14 cellular contexts compared by ENCODE assay signal in genomic region chr17:80698297-80698696, GRCh38.
A peak's percentile ranks its signal among the peaks of the same experiment; 100 is the strongest.
DNase-seq lines count a peak whose midpoint lies in the region; TF ChIP-seq lines count a peak whose summit lies in the region.
"Had no signal": no experiment of that assay in that cellular context is flagged by ENCODE, and none has a peak within 500 bp of the region (broad histone marks: within the 10 kb centered on the region; RNA-seq: fewer than 3 reads in every experiment).

No MANE protein-coding gene starts in this region.

- DNase-seq in H7 (peak; percentile 67), SHP77 treated with DMSO at 0.1 percent for 48 hours (lab: John Stamatoyannopoulos, UW) (peak; percentile 47), islet precursor cell (peak; percentile 44), uterus (no peak), head of caudate nucleus (no peak), KBM-7 (no peak)
- DNase-seq: C1 segment of cervical spinal cord, DND-41, HCEC 1CT, NCI-H187 treated with DMSO at 0.1 percent for 48 hours, NCI-H526, Peyer's patch, SW 1271 had no signal

- H3K9me3 ChIP-seq in uterus = no peaks in the 10 kb centered on the region
- H3K9me3 ChIP-seq: Peyer's patch had no signal

- no peak overlapping the region for H3K4me3 ChIP-seq in H7 (ENCODE audit: insufficient read depth, low read depth, low read length)
- no peak overlapping the region for H3K4me3 ChIP-seq in uterus
- H3K4me3 ChIP-seq: Peyer's patch had no signal

- no peak for TF ChIP-seq CTCF in C4-2B (conservative IDR thresholded peaks at IDR 0.05)
- TF ChIP-seq CTCF in uterus (IDR thresholded peaks at IDR 0.05) = no peak

- in situ Hi-C loops in KBM-7 (cut with MboI; ENCODE audit: low pct_unique_long_range_greater_than_20kb, low sequenced_read_pairs) = no loop called here

- TF ChIP-seq POLR2A in uterus (IDR thresholded peaks at IDR 0.05) = no peak

- intact Hi-C loops in uterus (cut with DNase I; ENCODE audit: low total_unique reads) (no loop called here), head of caudate nucleus (cut with DNase I) (no loop called here)

- H3K36me3 ChIP-seq in H7 (replicated peaks; ENCODE audit: control insufficient read depth, insufficient read depth, low read length) (no peaks in the 10 kb centered on the region), uterus (no peaks in the 10 kb centered on the region)
- H3K36me3 ChIP-seq: Peyer's patch had no signal

- H3K27me3 ChIP-seq in H7 (ENCODE audit: control insufficient read depth, insufficient read depth, low read length) (no peaks in the 10 kb centered on the region), uterus (no peaks in the 10 kb centered on the region)
- H3K27me3 ChIP-seq: Peyer's patch had no signal

- H3K4me1 ChIP-seq in uterus = no peaks in the 10 kb centered on the region

- H3K27ac ChIP-seq in C4-2B (peak overlapping the region; percentile 17; the same call in 1 of the 2 replicates), uterus (no peak overlapping the region)
- H3K27ac ChIP-seq: Peyer's patch had no signal

Comparison
In these comparisons a context has a peak if more than half of its experiments do, and no peak if none do; other contexts are left out.
1. DNase-seq: peak in H7 (single experiment), SHP77 treated with DMSO at 0.1 percent for 48 hours (single experiment) and islet precursor cell (single experiment); none in uterus (0 of 2), head of caudate nucleus (0 of 42) and KBM-7 (single experiment).